2 cellular contexts compared by ENCODE assay signal in genomic region chr16:20453633-20454032, GRCh38. TPM values are rescaled to one million over a fixed set of nuclear protein-coding genes. Genes with fewer than 3 reads are reported as not detected.
"Had no signal": no experiment of that assay in that cellular context is flagged by ENCODE, and none has a peak within 500 bp of the region (broad histone marks: within the 10 kb centered on the region; RNA-seq: fewer than 3 reads in every experiment).

No MANE protein-coding gene starts in this region.

RNA-seq across cellular contexts. Expression of gene ACSM2A, which starts 2.3 kb away (rescaled TPM):
- total RNA-seq: G401, GM12878 had no signal
- polyA plus RNA-seq: GM12878 had no signal

RNA-seq across cellular contexts. Expression of gene ACSM5, which starts 44.3 kb away (rescaled TPM):
- total RNA-seq: G401 had no signal

RNA-seq across cellular contexts. Expression of gene PDILT, which starts 49.1 kb away (rescaled TPM):
- total RNA-seq: G401, GM12878 had no signal
- polyA plus RNA-seq: GM12878 had no signal
